ENCODE assay signal across 18 cellular contexts in the genomic region with DNA sequence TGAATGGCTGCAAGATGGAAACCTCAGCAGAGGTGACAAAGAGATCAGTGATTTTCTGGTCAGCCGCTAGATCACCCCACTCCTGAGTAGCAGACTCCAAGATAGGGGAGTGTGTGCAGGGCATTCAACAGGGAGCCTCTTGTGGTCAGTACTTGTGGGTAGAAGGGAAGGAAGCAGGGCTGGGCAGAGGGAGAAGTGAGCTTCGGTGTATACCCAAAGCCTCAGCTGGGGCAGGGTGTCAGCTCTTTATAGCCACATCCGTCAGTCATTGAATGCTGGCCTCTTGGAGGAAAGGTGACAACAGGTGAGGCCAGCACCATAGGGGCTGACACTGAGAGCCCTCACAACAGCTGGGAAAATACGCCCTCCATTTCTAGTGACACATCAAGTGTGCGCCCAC. TPM values are rescaled to one million over a fixed set of nuclear protein-coding genes. Genes with fewer than 3 reads are reported as not detected.
DNase-seq lines count a peak whose midpoint lies in the region; ATAC-seq and TF ChIP-seq lines count a peak whose summit lies in the region.
"Had no signal": no experiment of that assay in that cellular context is flagged by ENCODE, and none has a peak within 500 bp of the region (broad histone marks: within the 10 kb centered on the region; RNA-seq: fewer than 3 reads in every experiment).

No MANE protein-coding gene starts in this region.

- no peaks in the 10 kb centered on the region for H4K20me1 ChIP-seq in Loucy (ENCODE audit: insufficient read depth, low read length, poor library complexity, severe bottlenecking)

- no peaks in the 10 kb centered on the region for H3K27me3 ChIP-seq in Loucy (ENCODE audit: insufficient read depth, low read length, poor library complexity, severe bottlenecking)
- H3K27me3 ChIP-seq: MG63 had no signal

- no peaks in the 10 kb centered on the region for H3K79me2 ChIP-seq in Loucy (ENCODE audit: insufficient read depth, low read length)

- peaks cover 30% of the 10 kb centered on the region for H3K4me1 ChIP-seq in Loucy (ENCODE audit: insufficient read depth, low read length, poor library complexity, severe bottlenecking)

- no peaks in the 10 kb centered on the region for H3K36me3 Mint-ChIP-seq in natural killer cell treated with Interleukin-12 subunit alpha and Interleukin-12 subunit beta and Interleukin-15 and Interleukin-18, amount 100 ng/mL, for 72 hours
- H3K36me3 Mint-ChIP-seq in mesothelial cell of epicardium, result no peaks in the 10 kb centered on the region

- ATAC-seq in natural killer cell treated with Interleukin-12 subunit alpha and Interleukin-12 subunit beta and Interleukin-15 and Interleukin-18, amount 100 ng/mL, for 72 hours, result peak; percentile 22 to 52
- no peak for ATAC-seq in HG02885 (IDR thresholded peaks at IDR 0.05; ENCODE audit: poor library complexity, unreplicated experiment)
- ATAC-seq: GM23338 had no signal

- no peaks in the 10 kb centered on the region for H3K9me3 ChIP-seq in Loucy (ENCODE audit: insufficient read depth, low read depth, low read length)
- H3K9me3 ChIP-seq: MG63 had no signal

- H3K4me3 Mint-ChIP-seq in natural killer cell treated with Interleukin-12 subunit alpha and Interleukin-12 subunit beta and Interleukin-15 and Interleukin-18, amount 100 ng/mL, for 72 hours, result peak overlapping the region; percentile 43
- H3K4me3 Mint-ChIP-seq in mesothelial cell of epicardium, result no peak overlapping the region
- H3K4me3 Mint-ChIP-seq: GM23338; nephron progenitor cell; stimulated activated naive CD8-positive, alpha-beta T cell treated with anti-CD3 and anti-CD28 coated beads, Interleukin-15, Interleukin-2, amounts not matched to agents 100 ng/mL and 50 ng/mL, for 24 hours had no signal

- H3F3A ChIP-seq in Loucy (ENCODE audit: low read depth), result no peaks in the 10 kb centered on the region

- peaks cover 0 to 2% of the 10 kb centered on the region in 2 donors for H3K27me3 Mint-ChIP-seq in natural killer cell treated with Interleukin-12 subunit alpha and Interleukin-12 subunit beta and Interleukin-15 and Interleukin-18, amount 100 ng/mL, for 72 hours
- H3K27me3 Mint-ChIP-seq in mesothelial cell of epicardium (ENCODE audit: low read depth), result no peaks in the 10 kb centered on the region
- H3K27me3 Mint-ChIP-seq: stimulated activated naive CD8-positive, alpha-beta T cell treated with anti-CD3 and anti-CD28 coated beads, Interleukin-15, Interleukin-2, amounts not matched to agents 100 ng/mL and 50 ng/mL, for 24 hours had no signal

- H3K4me2 ChIP-seq in Loucy (ENCODE audit: low read depth, low read length, poor library complexity, severe bottlenecking), result peak overlapping the region; percentile 34
- H3K4me2 ChIP-seq: GM23338 had no signal

- no peaks in the 10 kb centered on the region for H3K9me3 Mint-ChIP-seq in natural killer cell treated with Interleukin-12 subunit alpha and Interleukin-12 subunit beta and Interleukin-15 and Interleukin-18, amount 100 ng/mL, for 72 hours
- no peaks in the 10 kb centered on the region for H3K9me3 Mint-ChIP-seq in mesothelial cell of epicardium
- H3K9me3 Mint-ChIP-seq: GM23338; nephron progenitor cell; stimulated activated naive CD8-positive, alpha-beta T cell treated with anti-CD3 and anti-CD28 coated beads, Interleukin-15, Interleukin-2, amounts not matched to agents 100 ng/mL and 50 ng/mL, for 24 hours had no signal

- TF ChIP-seq CTCF in Loucy (conservative IDR thresholded peaks at IDR 0.05; ENCODE audit: low read length), result no peak
- no peak for TF ChIP-seq CTCF in mesothelial cell of epicardium (IDR thresholded peaks at IDR 0.05; ENCODE audit: unreplicated experiment)

- H3K36me3 ChIP-seq in Loucy (ENCODE audit: insufficient read depth, low read length), result no peaks in the 10 kb centered on the region
- H3K36me3 ChIP-seq: MG63 had no signal

- in situ Hi-C loops in G401 (cut with HindIII; ENCODE audit: low sequenced_read_pairs), result loop anchor here (25.0 kb wide), 1 partner anchor 100 kb away; a partner anchor contains a TSS

- DNase-seq in CMK (ENCODE audit: low read depth), result peak; percentile 65
- peak; percentile 61 for DNase-seq in UCSD-AML1 (lab: John Stamatoyannopoulos, UW; ENCODE audit: unreplicated experiment)
- DNase-seq in natural killer cell treated with Interleukin-12 subunit alpha and Interleukin-12 subunit beta and Interleukin-15 and Interleukin-18, amount 100 ng/mL, for 72 hours (ENCODE audit: low spot score), result no peak
- no peak for DNase-seq in G401 (ENCODE audit: low spot score)
- no peak for DNase-seq in mesothelial cell of epicardium (ENCODE audit: low spot score in 2 of 2, unreplicated experiment in 2 of 2)
- no peak for DNase-seq in mucosa of gallbladder (ENCODE audit: low spot score)
- DNase-seq: EL, kidney glomerular epithelial cell, MG63, nephron progenitor cell, T1000 had no signal

- no peak overlapping the region for H2AFZ ChIP-seq in Loucy (ENCODE audit: low read length)
- H2AFZ ChIP-seq: GM23338 had no signal

- no peak overlapping the region for H3K4me3 ChIP-seq in Loucy (ENCODE audit: low read length, poor library complexity, severe bottlenecking)
- H3K4me3 ChIP-seq: GM23338, MG63 had no signal

- peak overlapping the region; percentile 2 to 64 for H3K27ac Mint-ChIP-seq in natural killer cell treated with Interleukin-12 subunit alpha and Interleukin-12 subunit beta and Interleukin-15 and Interleukin-18, amount 100 ng/mL, for 72 hours
- no peak overlapping the region for H3K27ac Mint-ChIP-seq in mesothelial cell of epicardium
- H3K27ac Mint-ChIP-seq: GM23338 had no signal

- H3K9me2 ChIP-seq in Loucy (replicated peaks; ENCODE audit: low read depth, low read length), result no peaks in the 10 kb centered on the region

- H3K9ac ChIP-seq in Loucy (ENCODE audit: low read depth, low read length, poor library complexity, severe bottlenecking), result no peak overlapping the region

- peaks cover 46 to 60% of the 10 kb centered on the region in 2 donors for H3K4me1 Mint-ChIP-seq in natural killer cell treated with Interleukin-12 subunit alpha and Interleukin-12 subunit beta and Interleukin-15 and Interleukin-18, amount 100 ng/mL, for 72 hours (ENCODE audit: low read depth in 2 of 2)
- peaks cover 35% of the 10 kb centered on the region for H3K4me1 Mint-ChIP-seq in mesothelial cell of epicardium

RNA-seq across cellular contexts. Expression of a gene that starts 2.2 kb away (rescaled TPM):
- not detected for total RNA-seq in natural killer cell treated with Interleukin-12 subunit alpha and Interleukin-12 subunit beta and Interleukin-15 and Interleukin-18, amount 100 ng/mL, for 72 hours
- total RNA-seq in G401 (2014; rRNA removed; shearing (Covaris generic)), result 0.25 TPM in 1 of 2 replicates, not detected in the other
- total RNA-seq in mesothelial cell of epicardium (not detected in 3 replicates), mucosa of gallbladder (0.20 TPM)
- total RNA-seq: activated CD8-positive, alpha-beta memory T cell treated with anti-CD3 and anti-CD28 coated beads for 36 hours; chondrocyte; glomerular endothelial cell; GM23338 had no signal

Comparison
In these comparisons a context has a peak if more than half of its experiments do, and no peak if none do; other contexts are left out.
1. DNase-seq: peak in CMK (single experiment) and UCSD-AML1 (single experiment); none in natural killer cell treated with Interleukin-12 subunit alpha and Interleukin-12 subunit beta and Interleukin-15 and Interleukin-18, amount 100 ng/mL, for 72 hours (single experiment), G401 (single experiment), mesothelial cell of epicardium (0 of 2) and mucosa of gallbladder (single experiment).